In genomic region chr10:112834661-112835060, GRCh38 we compare ENCODE assay signal across 1 cellular context.
TF ChIP-seq lines count a peak whose summit lies in the region.

No MANE protein-coding gene starts in this region.

TF ChIP-seq in HepG2, 621 proteins besides CTCF, POLR2A, EP300 and RAD21 (continued from another document):
- TF ChIP-seq, protein P1, sequence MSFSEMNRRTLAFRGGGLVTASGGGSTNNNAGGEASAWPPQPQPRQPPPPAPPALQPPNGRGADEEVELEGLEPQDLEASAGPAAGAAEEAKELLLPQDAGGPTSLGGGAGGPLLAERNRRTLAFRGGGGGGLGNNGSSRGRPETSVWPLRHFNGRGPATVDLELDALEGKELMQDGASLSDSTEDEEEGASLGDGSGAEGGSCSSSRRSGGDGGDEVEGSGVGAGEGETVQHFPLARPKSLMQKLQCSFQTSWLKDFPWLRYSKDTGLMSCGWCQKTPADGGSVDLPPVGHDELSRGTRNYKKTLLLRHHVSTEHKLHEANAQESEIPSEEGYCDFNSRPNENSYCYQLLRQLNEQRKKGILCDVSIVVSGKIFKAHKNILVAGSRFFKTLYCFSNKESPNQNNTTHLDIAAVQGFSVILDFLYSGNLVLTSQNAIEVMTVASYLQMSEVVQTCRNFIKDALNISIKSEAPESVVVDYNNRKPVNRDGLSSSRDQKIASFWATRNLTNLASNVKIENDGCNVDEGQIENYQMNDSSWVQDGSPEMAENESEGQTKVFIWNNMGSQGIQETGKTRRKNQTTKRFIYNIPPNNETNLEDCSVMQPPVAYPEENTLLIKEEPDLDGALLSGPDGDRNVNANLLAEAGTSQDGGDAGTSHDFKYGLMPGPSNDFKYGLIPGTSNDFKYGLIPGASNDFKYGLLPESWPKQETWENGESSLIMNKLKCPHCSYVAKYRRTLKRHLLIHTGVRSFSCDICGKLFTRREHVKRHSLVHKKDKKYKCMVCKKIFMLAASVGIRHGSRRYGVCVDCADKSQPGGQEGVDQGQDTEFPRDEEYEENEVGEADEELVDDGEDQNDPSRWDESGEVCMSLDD (CRISPR knock-in tag; IDR thresholded peaks at IDR 0.05; ENCODE audit: borderline replicate concordance), result no peak
- TF ChIP-seq ELF4 (CRISPR knock-in tag; IDR thresholded peaks at IDR 0.05; ENCODE audit: borderline replicate concordance) (no peak), SAP130 (CRISPR knock-in tag; IDR thresholded peaks at IDR 0.05; ENCODE audit: low read depth) (no peak), RBM39 (IDR thresholded peaks at IDR 0.05; ENCODE audit: low read depth, low read length, poor library complexity, severe bottlenecking) (no peak)
- TF ChIP-seq, protein P2, sequence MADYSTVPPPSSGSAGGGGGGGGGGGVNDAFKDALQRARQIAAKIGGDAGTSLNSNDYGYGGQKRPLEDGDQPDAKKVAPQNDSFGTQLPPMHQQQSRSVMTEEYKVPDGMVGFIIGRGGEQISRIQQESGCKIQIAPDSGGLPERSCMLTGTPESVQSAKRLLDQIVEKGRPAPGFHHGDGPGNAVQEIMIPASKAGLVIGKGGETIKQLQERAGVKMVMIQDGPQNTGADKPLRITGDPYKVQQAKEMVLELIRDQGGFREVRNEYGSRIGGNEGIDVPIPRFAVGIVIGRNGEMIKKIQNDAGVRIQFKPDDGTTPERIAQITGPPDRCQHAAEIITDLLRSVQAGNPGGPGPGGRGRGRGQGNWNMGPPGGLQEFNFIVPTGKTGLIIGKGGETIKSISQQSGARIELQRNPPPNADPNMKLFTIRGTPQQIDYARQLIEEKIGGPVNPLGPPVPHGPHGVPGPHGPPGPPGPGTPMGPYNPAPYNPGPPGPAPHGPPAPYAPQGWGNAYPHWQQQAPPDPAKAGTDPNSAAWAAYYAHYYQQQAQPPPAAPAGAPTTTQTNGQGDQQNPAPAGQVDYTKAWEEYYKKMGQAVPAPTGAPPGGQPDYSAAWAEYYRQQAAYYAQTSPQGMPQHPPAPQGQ (CRISPR knock-in tag; IDR thresholded peaks at IDR 0.05; ENCODE audit: borderline replicate concordance), result no peak
